Comparison of ENCODE assay signal across 1 cellular context in genomic region chr1:20485527-20486456, GRCh38.
A peak's percentile ranks its signal among the peaks of the same experiment; 100 is the strongest.
TF ChIP-seq lines count a peak whose summit lies in the region.

Gene CAMK2N1 (minus strand): TSS chr1:20486210. CDS start chr1:20485379, 831 bp downstream.

TF ChIP-seq in K562, 482 proteins besides CTCF, POLR2A, EP300 and RAD21 (continued from another document):
- TF ChIP-seq, protein P1, sequence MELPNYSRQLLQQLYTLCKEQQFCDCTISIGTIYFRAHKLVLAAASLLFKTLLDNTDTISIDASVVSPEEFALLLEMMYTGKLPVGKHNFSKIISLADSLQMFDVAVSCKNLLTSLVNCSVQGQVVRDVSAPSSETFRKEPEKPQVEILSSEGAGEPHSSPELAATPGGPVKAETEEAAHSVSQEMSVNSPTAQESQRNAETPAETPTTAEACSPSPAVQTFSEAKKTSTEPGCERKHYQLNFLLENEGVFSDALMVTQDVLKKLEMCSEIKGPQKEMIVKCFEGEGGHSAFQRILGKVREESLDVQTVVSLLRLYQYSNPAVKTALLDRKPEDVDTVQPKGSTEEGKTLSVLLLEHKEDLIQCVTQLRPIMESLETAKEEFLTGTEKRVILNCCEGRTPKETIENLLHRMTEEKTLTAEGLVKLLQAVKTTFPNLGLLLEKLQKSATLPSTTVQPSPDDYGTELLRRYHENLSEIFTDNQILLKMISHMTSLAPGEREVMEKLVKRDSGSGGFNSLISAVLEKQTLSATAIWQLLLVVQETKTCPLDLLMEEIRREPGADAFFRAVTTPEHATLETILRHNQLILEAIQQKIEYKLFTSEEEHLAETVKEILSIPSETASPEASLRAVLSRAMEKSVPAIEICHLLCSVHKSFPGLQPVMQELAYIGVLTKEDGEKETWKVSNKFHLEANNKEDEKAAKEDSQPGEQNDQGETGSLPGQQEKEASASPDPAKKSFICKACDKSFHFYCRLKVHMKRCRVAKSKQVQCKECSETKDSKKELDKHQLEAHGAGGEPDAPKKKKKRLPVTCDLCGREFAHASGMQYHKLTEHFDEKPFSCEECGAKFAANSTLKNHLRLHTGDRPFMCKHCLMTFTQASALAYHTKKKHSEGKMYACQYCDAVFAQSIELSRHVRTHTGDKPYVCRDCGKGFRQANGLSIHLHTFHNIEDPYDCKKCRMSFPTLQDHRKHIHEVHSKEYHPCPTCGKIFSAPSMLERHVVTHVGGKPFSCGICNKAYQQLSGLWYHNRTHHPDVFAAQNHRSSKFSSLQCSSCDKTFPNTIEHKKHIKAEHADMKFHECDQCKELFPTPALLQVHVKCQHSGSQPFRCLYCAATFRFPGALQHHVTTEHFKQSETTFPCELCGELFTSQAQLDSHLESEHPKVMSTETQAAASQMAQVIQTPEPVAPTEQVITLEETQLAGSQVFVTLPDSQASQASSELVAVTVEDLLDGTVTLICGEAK (IDR thresholded peaks at IDR 0.05): peak; percentile 69
- TF ChIP-seq, protein P1 (CRISPR knock-in tag; IDR thresholded peaks at IDR 0.05): no peak
- no peak for TF ChIP-seq ZNF134 (CRISPR knock-in tag; conservative IDR thresholded peaks at IDR 0.05)
- no peak for TF ChIP-seq ID3 (CRISPR knock-in tag; IDR thresholded peaks at IDR 0.05)
- TF ChIP-seq ID3 (tag; IDR thresholded peaks at IDR 0.05): no peak
- no peak for TF ChIP-seq TCF15 (CRISPR knock-in tag; IDR thresholded peaks at IDR 0.05)
- no peak for TF ChIP-seq ZNF253 (CRISPR knock-in tag; conservative IDR thresholded peaks at IDR 0.05)
- peak; percentile 37; the same call in 1 of the 2 replicates for TF ChIP-seq SMARCE1 (IDR thresholded peaks at IDR 0.05)
- no peak for TF ChIP-seq MECOM (CRISPR knock-in tag; IDR thresholded peaks at IDR 0.05)
